ENCODE assay signal across 26 cellular contexts in genomic region chr17:78669256-78669974, GRCh38.
DNase-seq lines count a peak whose midpoint lies in the region; ATAC-seq, FAIRE-seq and TF ChIP-seq lines count a peak whose summit lies in the region.
"Had no signal": no experiment of that assay in that cellular context is flagged by ENCODE, and none has a peak within 500 bp of the region (broad histone marks: within the 10 kb centered on the region; RNA-seq: fewer than 3 reads in every experiment).

No MANE protein-coding gene starts in this region.

- H3K79me2 ChIP-seq in astrocyte (ENCODE audit: insufficient read depth, low read length) = no peaks in the 10 kb centered on the region
- H3K79me2 ChIP-seq in neural progenitor cell (ENCODE audit: low read depth) = no peaks in the 10 kb centered on the region
- H3K79me2 ChIP-seq in GM23338 (replicated peaks; ENCODE audit: insufficient read depth) = no peaks in the 10 kb centered on the region

- no peaks in the 10 kb centered on the region for H4K20me1 ChIP-seq in astrocyte (ENCODE audit: insufficient read depth, low read length)
- H4K20me1 ChIP-seq in neural progenitor cell (ENCODE audit: low read depth) = no peaks in the 10 kb centered on the region
- H4K20me1 ChIP-seq in GM23338 (replicated peaks; ENCODE audit: insufficient read depth) = no peaks in the 10 kb centered on the region

- TF ChIP-seq CTCF in activated CD8-positive, alpha-beta T cell treated with anti-CD3 and anti-CD28 coated beads for 36 hours (IDR thresholded peaks at IDR 0.05) = no peak
- TF ChIP-seq CTCF in CD8-positive, alpha-beta T cell (IDR thresholded peaks at IDR 0.05) = no peak
- TF ChIP-seq CTCF in astrocyte (IDR thresholded peaks at IDR 0.05; ENCODE audit: insufficient read depth, low read depth, low read length) (no peak), neural progenitor cell (IDR thresholded peaks at IDR 0.05) (no peak), lower lobe of right lung (IDR thresholded peaks at IDR 0.05) (no peak), GM23338 (conservative IDR thresholded peaks at IDR 0.05; ENCODE audit: low read depth in 2 of 2) (no peak)

- H3K9ac ChIP-seq in astrocyte (ENCODE audit: low read length) (no peak overlapping the region), neural progenitor cell (no peak overlapping the region)
- H3K9ac ChIP-seq: BLaER1 treated with 17β-estradiol and CSF1 and Interleukin-3, amounts not matched to agents 10 nM and 100 nM had no signal

- H3F3A ChIP-seq in neural progenitor cell (ENCODE audit: low read depth) = no peaks in the 10 kb centered on the region
- H3F3A ChIP-seq in GM23338 (replicated peaks; ENCODE audit: low read depth) = no peaks in the 10 kb centered on the region

- H3K4me1 Mint-ChIP-seq in activated CD8-positive, alpha-beta T cell treated with anti-CD3 and anti-CD28 coated beads, Interleukin-2, amount 10 ng/mL, durations not matched to agents 7 days and 5 days (ENCODE audit: low read depth) = peaks cover 32% of the 10 kb centered on the region
- peaks cover 22% of the 10 kb centered on the region for H3K4me1 Mint-ChIP-seq in activated CD8-positive, alpha-beta T cell treated with anti-CD3 and anti-CD28 coated beads for 36 hours (ENCODE audit: low read depth)
- H3K4me1 Mint-ChIP-seq in CD8-positive, alpha-beta T cell (ENCODE audit: low read depth) = peaks cover 30% of the 10 kb centered on the region
- H3K4me1 Mint-ChIP-seq in astrocyte (ENCODE audit: low read depth, unreplicated experiment) (peaks cover 11% of the 10 kb centered on the region), neural progenitor cell (peaks cover 16% of the 10 kb centered on the region), GM23338 (peaks cover 10% of the 10 kb centered on the region)

- no peak overlapping the region for H3K4me2 ChIP-seq in astrocyte (ENCODE audit: low read length)
- no peak overlapping the region for H3K4me2 ChIP-seq in neural progenitor cell
- no peak overlapping the region for H3K4me2 ChIP-seq in GM23338

- H3K36me3 ChIP-seq in CD8-positive, alpha-beta T cell (ENCODE audit: insufficient read depth, low read length) = peaks cover 24% of the 10 kb centered on the region
- H3K36me3 ChIP-seq in astrocyte (ENCODE audit: insufficient read depth, low read length) = no peaks in the 10 kb centered on the region
- H3K36me3 ChIP-seq in neural progenitor cell = no peaks in the 10 kb centered on the region
- peaks cover 23% of the 10 kb centered on the region for H3K36me3 ChIP-seq in lower lobe of right lung
- no peaks in the 10 kb centered on the region for H3K36me3 ChIP-seq in GM23338 (ENCODE audit: insufficient read depth)
- H3K36me3 ChIP-seq: MG63, prostate gland had no signal

- H3K9me3 ChIP-seq in CD8-positive, alpha-beta T cell (ENCODE audit: low read length) = no peaks in the 10 kb centered on the region
- H3K9me3 ChIP-seq in astrocyte (ENCODE audit: insufficient read depth, low read depth, low read length) (no peaks in the 10 kb centered on the region), neural progenitor cell (ENCODE audit: low read depth) (no peaks in the 10 kb centered on the region), lower lobe of right lung (no peaks in the 10 kb centered on the region)
- H3K9me3 ChIP-seq: BLaER1 treated with 17β-estradiol and CSF1 and Interleukin-3, amounts not matched to agents 10 nM and 100 nM; MG63; prostate gland had no signal

- H3K4me3 Mint-ChIP-seq in activated CD8-positive, alpha-beta T cell treated with anti-CD3 and anti-CD28 coated beads, Interleukin-2, amount 10 ng/mL, durations not matched to agents 7 days and 5 days = no peak overlapping the region
- no peak overlapping the region for H3K4me3 Mint-ChIP-seq in activated CD8-positive, alpha-beta T cell treated with anti-CD3 and anti-CD28 coated beads for 36 hours
- H3K4me3 Mint-ChIP-seq in CD8-positive, alpha-beta T cell = no peak overlapping the region
- H3K4me3 Mint-ChIP-seq in astrocyte (ENCODE audit: unreplicated experiment) = no peak overlapping the region
- no peak overlapping the region for H3K4me3 Mint-ChIP-seq in neural progenitor cell
- H3K4me3 Mint-ChIP-seq in GM23338 = no peak overlapping the region

- no peak for DNase-seq in activated CD8-positive, alpha-beta T cell treated with anti-CD3 and anti-CD28 coated beads, Interleukin-2, amount 10 ng/mL, durations not matched to agents 7 days and 5 days
- no peak for DNase-seq in activated CD8-positive, alpha-beta T cell treated with anti-CD3 and anti-CD28 coated beads for 36 hours
- no peak for DNase-seq in CD8-positive, alpha-beta T cell
- DNase-seq in astrocyte (ENCODE audit: low read depth) = no peak
- DNase-seq in neural progenitor cell (ENCODE audit: low spot score) = no peak
- DNase-seq in lower lobe of right lung = no peak
- DNase-seq in H54 (ENCODE audit: insufficient read length, low spot score) = no peak
- no peak for DNase-seq in GM23338 (ENCODE audit: low spot score)
- DNase-seq: GF-D8; hypothalamus; kidney; MG63; NCI-H1436 treated with DMSO at 0.1 percent for 48 hours; NCI-H69; SHP77; stimulated activated CD4-positive, alpha-beta T cell treated with anti-CD3 and anti-CD28 coated beads, Interleukin-4, amount 100 ng/mL, for 1 hour; substantia nigra had no signal

- FAIRE-seq in astrocyte (lab: Jason Lieb, UNC) (no peak), H54 (lab: Jason Lieb, UNC) (no peak)
- FAIRE-seq: bronchial epithelial cell, GM12891, kidney, urothelium cell line had no signal

- H2AFZ ChIP-seq in astrocyte (ENCODE audit: low read depth, low read length) (no peak overlapping the region), neural progenitor cell (replicated peaks) (no peak overlapping the region), GM23338 (no peak overlapping the region)

- no peak for TF ChIP-seq POLR2A in H54 (IDR thresholded peaks at IDR 0.05; ENCODE audit: low read depth, low read length)

- H3K9me3 Mint-ChIP-seq in activated CD8-positive, alpha-beta T cell treated with anti-CD3 and anti-CD28 coated beads, Interleukin-2, amount 10 ng/mL, durations not matched to agents 7 days and 5 days (ENCODE audit: insufficient read depth) = no peaks in the 10 kb centered on the region
- no peaks in the 10 kb centered on the region for H3K9me3 Mint-ChIP-seq in activated CD8-positive, alpha-beta T cell treated with anti-CD3 and anti-CD28 coated beads for 36 hours
- H3K9me3 Mint-ChIP-seq in CD8-positive, alpha-beta T cell = no peaks in the 10 kb centered on the region
- peaks cover 3% of the 10 kb centered on the region for H3K9me3 Mint-ChIP-seq in astrocyte (ENCODE audit: unreplicated experiment)
- H3K9me3 Mint-ChIP-seq in neural progenitor cell = no peaks in the 10 kb centered on the region
- H3K9me3 Mint-ChIP-seq in GM23338 = peaks cover 3% of the 10 kb centered on the region; the same call in 2 of the 3 replicates

- no peak for ATAC-seq in activated CD8-positive, alpha-beta T cell treated with anti-CD3 and anti-CD28 coated beads, Interleukin-2, amount 10 ng/mL, durations not matched to agents 7 days and 5 days
- ATAC-seq in activated CD8-positive, alpha-beta T cell treated with anti-CD3 and anti-CD28 coated beads for 36 hours = no peak
- no peak for ATAC-seq in CD8-positive, alpha-beta T cell
- ATAC-seq in lower lobe of right lung = no peak
- ATAC-seq in GM23338 = no peak
- ATAC-seq: HCT116 had no signal

- peaks cover 20% of the 10 kb centered on the region for H3K4me1 ChIP-seq in CD8-positive, alpha-beta T cell (ENCODE audit: insufficient read depth, low read length)
- H3K4me1 ChIP-seq in astrocyte (ENCODE audit: insufficient read depth, low read length) = peaks cover 4% of the 10 kb centered on the region
- H3K4me1 ChIP-seq in neural progenitor cell = peaks cover 4% of the 10 kb centered on the region
- peaks cover 27% of the 10 kb centered on the region for H3K4me1 ChIP-seq in lower lobe of right lung
- no peaks in the 10 kb centered on the region for H3K4me1 ChIP-seq in GM23338 (ENCODE audit: insufficient read depth)

- H3K4me3 ChIP-seq in CD8-positive, alpha-beta T cell (ENCODE audit: low read depth, low read length) = no peak overlapping the region
- H3K4me3 ChIP-seq in astrocyte (ENCODE audit: insufficient read depth, low read depth, low read length) = no peak overlapping the region
- no peak overlapping the region for H3K4me3 ChIP-seq in neural progenitor cell
- no peak overlapping the region for H3K4me3 ChIP-seq in lower lobe of right lung
- no peak overlapping the region for H3K4me3 ChIP-seq in GM23338
- H3K4me3 ChIP-seq: BLaER1 treated with 17β-estradiol and CSF1 and Interleukin-3, amounts not matched to agents 10 nM and 100 nM; MG63; prostate gland; skin epidermis had no signal

- no peaks in the 10 kb centered on the region for H3K9me2 ChIP-seq in GM23338 (ENCODE audit: insufficient read depth)

- intact Hi-C loops in activated CD8-positive, alpha-beta T cell treated with anti-CD3 and anti-CD28 coated beads for 36 hours (cut with micrococcal nuclease) = no loop called here
- intact Hi-C loops in CD8-positive, alpha-beta T cell (cut with DNase I, micrococcal nuclease) = no loop called here
- intact Hi-C loops in lower lobe of right lung (cut with DNase I) = no loop called here

- H3K27ac ChIP-seq in CD8-positive, alpha-beta T cell (ENCODE audit: low read depth, low read length) = no peak overlapping the region
- H3K27ac ChIP-seq in astrocyte (ENCODE audit: low read depth, low read length) (no peak overlapping the region), neural progenitor cell (no peak overlapping the region), lower lobe of right lung (no peak overlapping the region), GM23338 (ENCODE audit: low read depth) (no peak overlapping the region)
- H3K27ac ChIP-seq: epithelial cell of prostate, foreskin keratinocyte, prostate gland had no signal

- no peaks in the 10 kb centered on the region for H3K27me3 ChIP-seq in CD8-positive, alpha-beta T cell (ENCODE audit: insufficient read depth, low read length)
- no peaks in the 10 kb centered on the region for H3K27me3 ChIP-seq in astrocyte (ENCODE audit: insufficient read depth, low read length)
- no peaks in the 10 kb centered on the region for H3K27me3 ChIP-seq in neural progenitor cell
- H3K27me3 ChIP-seq in lower lobe of right lung (ENCODE audit: low read depth) = no peaks in the 10 kb centered on the region
- H3K27me3 ChIP-seq in GM23338 (ENCODE audit: insufficient read depth) = no peaks in the 10 kb centered on the region
- H3K27me3 ChIP-seq: BLaER1 treated with 17β-estradiol and CSF1 and Interleukin-3, amounts not matched to agents 10 nM and 100 nM; foreskin keratinocyte; MG63 had no signal

- CTCF ChIA-PET in activated CD8-positive, alpha-beta T cell treated with anti-CD3 and anti-CD28 coated beads, Interleukin-2, amount 10 ng/mL, durations not matched to agents 7 days and 5 days (lab: Charles Lee) = interaction anchor here (1.1 kb wide), 1 partner anchor 40 kb away, joined by 4 read pairs; no protein-coding TSS in a partner anchor
- CTCF ChIA-PET in activated CD8-positive, alpha-beta T cell treated with anti-CD3 and anti-CD28 coated beads for 36 hours (lab: Charles Lee) = no interaction called here
- CTCF ChIA-PET in CD8-positive, alpha-beta T cell (lab: Charles Lee) = no interaction called here

- H3K36me3 Mint-ChIP-seq in activated CD8-positive, alpha-beta T cell treated with anti-CD3 and anti-CD28 coated beads, Interleukin-2, amount 10 ng/mL, durations not matched to agents 7 days and 5 days (ENCODE audit: low read depth) = peaks cover 31% of the 10 kb centered on the region
- H3K36me3 Mint-ChIP-seq in activated CD8-positive, alpha-beta T cell treated with anti-CD3 and anti-CD28 coated beads for 36 hours (ENCODE audit: low read depth) = peaks cover 6% of the 10 kb centered on the region
- peaks cover 57% of the 10 kb centered on the region for H3K36me3 Mint-ChIP-seq in CD8-positive, alpha-beta T cell
- H3K36me3 Mint-ChIP-seq in astrocyte (ENCODE audit: low read depth, unreplicated experiment) (peaks cover 22% of the 10 kb centered on the region), neural progenitor cell (peaks cover 1% of the 10 kb centered on the region), GM23338 (ENCODE audit: low read depth) (peaks cover 11% of the 10 kb centered on the region)

- POLR2A ChIA-PET in activated CD8-positive, alpha-beta T cell treated with anti-CD3 and anti-CD28 coated beads, Interleukin-2, amount 10 ng/mL, durations not matched to agents 7 days and 5 days (lab: Charles Lee) = no interaction called here
- POLR2A ChIA-PET in activated CD8-positive, alpha-beta T cell treated with anti-CD3 and anti-CD28 coated beads for 36 hours (lab: Charles Lee) = no interaction called here
- POLR2A ChIA-PET in CD8-positive, alpha-beta T cell (lab: Charles Lee) = no interaction called here

- H3K27me3 Mint-ChIP-seq in activated CD8-positive, alpha-beta T cell treated with anti-CD3 and anti-CD28 coated beads, Interleukin-2, amount 10 ng/mL, durations not matched to agents 7 days and 5 days (ENCODE audit: low read depth) = no peaks in the 10 kb centered on the region
- H3K27me3 Mint-ChIP-seq in activated CD8-positive, alpha-beta T cell treated with anti-CD3 and anti-CD28 coated beads for 36 hours = no peaks in the 10 kb centered on the region
- no peaks in the 10 kb centered on the region for H3K27me3 Mint-ChIP-seq in CD8-positive, alpha-beta T cell (ENCODE audit: low read depth)
- H3K27me3 Mint-ChIP-seq in astrocyte (ENCODE audit: low read depth, unreplicated experiment) (peaks cover 7% of the 10 kb centered on the region), neural progenitor cell (ENCODE audit: insufficient read depth, low read depth) (peaks cover 7% of the 10 kb centered on the region), GM23338 (ENCODE audit: insufficient read depth, low read depth, poor library complexity) (peaks cover 6% of the 10 kb centered on the region)

- H3K27ac Mint-ChIP-seq in activated CD8-positive, alpha-beta T cell treated with anti-CD3 and anti-CD28 coated beads, Interleukin-2, amount 10 ng/mL, durations not matched to agents 7 days and 5 days = peak overlapping the region; percentile 14
- H3K27ac Mint-ChIP-seq in activated CD8-positive, alpha-beta T cell treated with anti-CD3 and anti-CD28 coated beads for 36 hours = no peak overlapping the region
- H3K27ac Mint-ChIP-seq in CD8-positive, alpha-beta T cell = peak overlapping the region; percentile 62
- peak overlapping the region; percentile 7 for H3K27ac Mint-ChIP-seq in astrocyte (ENCODE audit: unreplicated experiment)
- H3K27ac Mint-ChIP-seq in neural progenitor cell = peak overlapping the region; percentile 21
- no peak overlapping the region for H3K27ac Mint-ChIP-seq in GM23338

Comparison
In these comparisons a context has a peak if more than half of its experiments do, and no peak if none do; other contexts are left out.
1. H3K27ac Mint-ChIP-seq: peak in activated CD8-positive, alpha-beta T cell treated with anti-CD3 and anti-CD28 coated beads, Interleukin-2, amount 10 ng/mL, durations not matched to agents 7 days and 5 days (single experiment), CD8-positive, alpha-beta T cell (single experiment), astrocyte (single experiment) and neural progenitor cell (single experiment); none in activated CD8-positive, alpha-beta T cell treated with anti-CD3 and anti-CD28 coated beads for 36 hours (single experiment) and GM23338 (single experiment).